8 cellular contexts compared by ENCODE assay signal in the genomic region with DNA sequence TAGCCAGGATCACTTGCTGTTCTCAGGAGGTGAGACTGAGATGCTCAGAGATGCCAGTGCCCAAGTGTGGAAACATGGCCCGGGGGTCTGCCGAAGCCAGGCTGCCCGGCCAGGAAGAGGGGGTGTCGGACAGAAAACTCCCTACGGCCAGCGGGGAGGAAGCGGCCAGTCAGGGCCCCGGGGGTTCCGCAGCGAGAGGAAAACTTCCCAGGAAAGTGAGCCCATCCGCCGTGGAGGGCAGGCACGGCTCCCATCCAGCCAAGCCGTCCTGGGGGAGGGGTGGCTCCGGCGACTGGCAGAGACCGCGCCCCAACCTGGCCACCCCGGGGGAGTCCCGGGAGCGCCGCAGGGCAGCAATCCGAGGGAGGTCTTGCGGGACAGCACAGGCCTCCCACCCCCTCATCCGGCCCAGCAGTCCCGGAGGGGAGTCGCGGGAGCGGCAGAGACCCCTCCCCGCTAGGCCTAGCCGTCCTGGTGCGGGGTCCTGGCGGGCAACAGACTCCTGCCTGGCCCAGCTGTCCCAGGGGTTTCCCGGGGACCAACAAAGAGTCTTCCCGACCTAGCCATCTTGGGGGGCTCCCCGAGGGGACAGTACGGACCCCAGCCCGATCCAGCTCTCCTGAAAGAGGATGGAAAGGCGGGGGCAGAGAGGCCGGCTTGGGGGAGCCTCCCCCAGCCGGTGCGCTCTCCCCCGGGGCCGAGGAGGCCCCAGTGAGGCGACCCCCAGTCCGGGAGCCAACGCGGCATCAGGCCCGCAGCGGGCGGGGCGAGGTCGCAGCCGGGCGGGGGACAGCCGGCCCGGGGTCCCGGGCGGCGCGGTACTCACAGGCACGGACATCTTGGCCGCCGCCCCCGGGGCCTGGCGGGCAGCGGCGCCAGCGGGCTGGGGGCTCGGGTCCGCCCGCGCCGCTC. TPM values are rescaled to one million over a fixed set of nuclear protein-coding genes. Genes with fewer than 3 reads are reported as not detected.
DNase-seq lines count a peak whose midpoint lies in the region; ATAC-seq and TF ChIP-seq lines count a peak whose summit lies in the region.

No MANE protein-coding gene starts in this region.

- TF ChIP-seq CTCF in VCaP (conservative IDR thresholded peaks at IDR 0.05) (no peak), right atrium auricular region (IDR thresholded peaks at IDR 0.05) (no peak)

- no peak for DNase-seq in right atrium auricular region (ENCODE audit: low spot score)
- no peak for DNase-seq in skeletal muscle cell (ENCODE audit: low read depth)
- no peak for DNase-seq in NCI-H446 (lab: John Stamatoyannopoulos, UW)
- DNase-seq in NK-92 treated with Interleukin-12 subunit alpha and Interleukin-12 subunit beta, amount 100 ng/mL, for 24 hours (lab: John Stamatoyannopoulos, UW), result no peak
- DNase-seq in activated CD4-positive, CD25-positive, alpha-beta regulatory T cell (lab: John Stamatoyannopoulos, UW), result no peak

- H3K4me3 ChIP-seq in right atrium auricular region (peak overlapping the region; percentile 88 to 96), skeletal muscle cell (ENCODE audit: low read depth, low read length) (peak overlapping the region; percentile 98)

- peak overlapping the region; percentile 86 for H3K27ac ChIP-seq in VCaP
- peak overlapping the region; percentile 97 to 98 for H3K27ac ChIP-seq in right atrium auricular region

- no peaks in the 10 kb centered on the region for H3K36me3 ChIP-seq in right atrium auricular region

- ATAC-seq in GM18520 (IDR thresholded peaks at IDR 0.05; ENCODE audit: unreplicated experiment) (peak; percentile 22), HG02642 (IDR thresholded peaks at IDR 0.05; ENCODE audit: poor library complexity, unreplicated experiment) (peak; percentile 4)

- peaks cover 0 to 70% of the 10 kb centered on the region in 2 donors for H3K4me1 ChIP-seq in right atrium auricular region

- no peaks in the 10 kb centered on the region for H3K9me3 ChIP-seq in right atrium auricular region

- no peaks in the 10 kb centered on the region for H3K27me3 ChIP-seq in right atrium auricular region

RNA-seq across cellular contexts. Expression of a gene that starts 13.8 kb away (rescaled TPM):
- total RNA-seq in right atrium auricular region, result 10 to 100 TPM; 58.0 to 88.2 TPM

RNA-seq across cellular contexts. Expression of a gene that starts 46.5 kb away (rescaled TPM):
- not detected for total RNA-seq in right atrium auricular region

RNA-seq across cellular contexts. Expression of a gene that starts 58.3 kb away (rescaled TPM):
- total RNA-seq in right atrium auricular region, result not detected
